In genomic region chr17:10170233-10170632, GRCh38 we compare ENCODE assay signal across 22 cellular contexts.
"Had no signal": no experiment of that assay in that cellular context is flagged by ENCODE, and none has a peak within 500 bp of the region (broad histone marks: within the 10 kb centered on the region; RNA-seq: fewer than 3 reads in every experiment).

No MANE protein-coding gene starts in this region.

- H3K27ac ChIP-seq: ascending aorta, brain microvascular endothelial cell, right lobe of liver, thoracic aorta, upper lobe of left lung had no signal

- H3K4me3 Mint-ChIP-seq: activated T-cell treated with anti-CD3 and anti-CD28 coated beads, Interleukin-2, amount 50 U/mL, for 24 hours; activated T-helper 17 cell treated with anti-CD3 and anti-CD28 coated beads, Interleukin-2, amount 50 U/mL, for 72 hours had no signal

- H3K9me3 Mint-ChIP-seq: activated T-cell treated with anti-CD3 and anti-CD28 coated beads, Interleukin-2, amount 50 U/mL, for 24 hours had no signal

- H3K9me3 ChIP-seq: ascending aorta, esophagus muscularis mucosa, right lobe of liver, thoracic aorta had no signal

- H3K27me3 ChIP-seq: ascending aorta, brain microvascular endothelial cell, dorsolateral prefrontal cortex, right lobe of liver, upper lobe of left lung had no signal

- H3K4me3 ChIP-seq: ascending aorta, esophagus muscularis mucosa, right lobe of liver, skin epidermis, upper lobe of left lung had no signal

- H3K36me3 Mint-ChIP-seq: activated naive CD4-positive, alpha-beta T cell treated with anti-CD3 and anti-CD28 coated beads, Interleukin-2, amount 50 U/mL, for 72 hours had no signal

- H3K4me1 ChIP-seq: ascending aorta, right lobe of liver had no signal

- H3K36me3 ChIP-seq: ascending aorta, brain microvascular endothelial cell, esophagus muscularis mucosa, right lobe of liver, thoracic aorta, upper lobe of left lung had no signal

- ATAC-seq: activated naive CD4-positive, alpha-beta T cell treated with anti-CD3 and anti-CD28 coated beads, Interleukin-2, amount 50 U/mL, for 72 hours; activated T-helper 17 cell treated with anti-CD3 and anti-CD28 coated beads, Interleukin-2, amount 50 U/mL, for 72 hours; right lobe of liver had no signal

- H3K27ac Mint-ChIP-seq: activated T-cell treated with anti-CD3 and anti-CD28 coated beads, Interleukin-2, amount 50 U/mL, for 24 hours; activated T-helper 17 cell treated with anti-CD3 and anti-CD28 coated beads, Interleukin-2, amount 50 U/mL, for 72 hours had no signal

- DNase-seq: activated CD4-positive, alpha-beta T cell treated with anti-CD3 and anti-CD28 coated beads, Interleukin-2, amount 50 U/mL, for 1 hour; activated CD4-positive, CD25-positive, alpha-beta regulatory T cell treated with anti-CD3 and anti-CD28 coated beads, Interleukin-2, amount 50 U/mL, for 72 hours; activated CD8-positive, alpha-beta memory T cell treated with anti-CD3 and anti-CD28 coated beads for 24 hours; activated CD8-positive, alpha-beta memory T cell treated with anti-CD3 and anti-CD28 coated beads, Interleukin-2, amount 50 U/mL, for 4 hours; activated T-cell treated with anti-CD3 and anti-CD28 coated beads, Interleukin-2, amount 50 U/mL, for 24 hours; brain microvascular endothelial cell; glutamatergic neuron; hippocampal formation; left ventricle myocardium superior; mammary epithelial cell; right lobe of liver; stimulated activated CD4-positive, alpha-beta T cell treated with anti-CD3 and anti-CD28 coated beads, Interleukin-2, amount 100 ng/mL, for 48 hours; stimulated activated CD8-positive, alpha-beta memory T cell treated with anti-CD3 and anti-CD28 coated beads, Interleukin-4, amount 100 ng/mL, for 48 hours; stimulated activated naive CD4-positive, alpha-beta T cell; upper lobe of left lung had no signal
